Comparison of ENCODE assay signal across 1 cellular context in the genomic region with DNA sequence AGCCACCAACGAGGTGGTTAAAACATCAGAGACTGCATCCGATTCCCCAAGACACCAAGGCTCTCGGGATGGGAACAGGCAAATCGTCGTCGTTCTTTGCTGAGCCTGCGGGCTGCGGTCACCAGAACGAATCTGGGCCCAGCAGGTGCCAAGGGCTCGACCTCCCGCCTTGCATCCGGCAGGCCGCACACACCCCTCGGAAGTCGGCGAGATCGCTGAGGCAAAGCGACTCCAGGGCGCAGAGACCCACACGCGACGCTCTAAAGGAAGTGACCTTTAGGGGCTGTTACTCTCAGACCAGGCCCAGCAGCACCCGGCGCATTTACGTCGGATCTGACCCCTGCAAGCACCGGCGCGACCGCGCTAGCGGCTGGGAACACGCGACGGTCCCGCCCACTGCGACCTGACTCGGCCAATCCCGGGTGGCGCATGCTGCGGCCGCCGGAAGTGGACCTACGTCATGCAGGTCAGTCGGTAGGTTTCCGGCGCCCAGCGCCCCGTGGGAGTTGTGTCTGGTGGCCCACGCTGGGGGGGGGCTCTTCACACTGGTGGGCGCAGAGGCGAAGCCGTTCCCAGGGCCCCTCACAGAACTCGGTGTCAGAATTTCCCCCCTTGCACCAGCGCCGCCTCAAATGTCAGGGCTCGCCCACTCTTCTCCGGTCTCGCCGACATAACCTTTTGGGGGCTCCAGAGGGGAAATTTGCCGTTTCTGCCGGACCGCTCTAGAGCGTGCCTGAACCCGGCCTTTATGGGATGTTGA.
TF ChIP-seq lines count a peak whose summit lies in the region.

No MANE protein-coding gene starts in this region.

TF ChIP-seq in HepG2, 621 proteins besides CTCF, POLR2A, EP300 and RAD21 (continued from another document and continues in another):
- TF ChIP-seq, protein P1, sequence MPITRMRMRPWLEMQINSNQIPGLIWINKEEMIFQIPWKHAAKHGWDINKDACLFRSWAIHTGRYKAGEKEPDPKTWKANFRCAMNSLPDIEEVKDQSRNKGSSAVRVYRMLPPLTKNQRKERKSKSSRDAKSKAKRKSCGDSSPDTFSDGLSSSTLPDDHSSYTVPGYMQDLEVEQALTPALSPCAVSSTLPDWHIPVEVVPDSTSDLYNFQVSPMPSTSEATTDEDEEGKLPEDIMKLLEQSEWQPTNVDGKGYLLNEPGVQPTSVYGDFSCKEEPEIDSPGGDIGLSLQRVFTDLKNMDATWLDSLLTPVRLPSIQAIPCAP (CRISPR knock-in tag; IDR thresholded peaks at IDR 0.05; ENCODE audit: low read depth) = no peak
- TF ChIP-seq, protein P2, sequence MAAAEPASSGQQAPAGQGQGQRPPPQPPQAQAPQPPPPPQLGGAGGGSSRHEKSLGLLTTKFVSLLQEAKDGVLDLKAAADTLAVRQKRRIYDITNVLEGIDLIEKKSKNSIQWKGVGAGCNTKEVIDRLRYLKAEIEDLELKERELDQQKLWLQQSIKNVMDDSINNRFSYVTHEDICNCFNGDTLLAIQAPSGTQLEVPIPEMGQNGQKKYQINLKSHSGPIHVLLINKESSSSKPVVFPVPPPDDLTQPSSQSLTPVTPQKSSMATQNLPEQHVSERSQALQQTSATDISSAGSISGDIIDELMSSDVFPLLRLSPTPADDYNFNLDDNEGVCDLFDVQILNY (CRISPR knock-in tag; conservative IDR thresholded peaks at IDR 0.05) = no peak
- TF ChIP-seq ZNF775 (CRISPR knock-in tag; IDR thresholded peaks at IDR 0.05; ENCODE audit: borderline replicate concordance) (no peak), ZNF564 (CRISPR knock-in tag; IDR thresholded peaks at IDR 0.05) (peak; percentile 65; the same call in 1 of the 2 replicates), TEAD3 (CRISPR knock-in tag; optimal IDR thresholded peaks at IDR 0.05; ENCODE audit: borderline replicate concordance) (no peak), MIXL1 (CRISPR knock-in tag; IDR thresholded peaks at IDR 0.05) (no peak), ZNF431 (CRISPR knock-in tag; IDR thresholded peaks at IDR 0.05; ENCODE audit: borderline replicate concordance, low read depth) (no peak), ZNF451 (CRISPR knock-in tag; IDR thresholded peaks at IDR 0.05) (no peak), ZNF605 (CRISPR knock-in tag; IDR thresholded peaks at IDR 0.05) (no peak), NR2C2 (CRISPR knock-in tag; IDR thresholded peaks at IDR 0.05; ENCODE audit: borderline replicate concordance) (peak; percentile 98), EED (CRISPR knock-in tag; IDR thresholded peaks at IDR 0.05) (no peak), PITX1 (CRISPR knock-in tag; IDR thresholded peaks at IDR 0.05) (no peak), ZNF20 (CRISPR knock-in tag; IDR thresholded peaks at IDR 0.05) (no peak), ZNF24 (IDR thresholded peaks at IDR 0.05) (no peak), TBX3 (IDR thresholded peaks at IDR 0.05; ENCODE audit: borderline replicate concordance) (no peak), ZNF619 (CRISPR knock-in tag; IDR thresholded peaks at IDR 0.05) (no peak), ZNF761 (CRISPR knock-in tag; conservative IDR thresholded peaks at IDR 0.05) (no peak), ZEB1 (IDR thresholded peaks at IDR 0.05; ENCODE audit: insufficient replicate concordance, low read depth) (no peak), ZNF230 (CRISPR knock-in tag; IDR thresholded peaks at IDR 0.05) (no peak), ZNF484 (CRISPR knock-in tag; IDR thresholded peaks at IDR 0.05; ENCODE audit: borderline replicate concordance, low read depth) (no peak), ZNF335 (CRISPR knock-in tag; IDR thresholded peaks at IDR 0.05) (no peak), HOXA7 (CRISPR knock-in tag; IDR thresholded peaks at IDR 0.05) (no peak), MIER3 (CRISPR knock-in tag; IDR thresholded peaks at IDR 0.05; ENCODE audit: borderline replicate concordance) (peak; percentile 43; the same call in 1 of the 2 replicates)
- TF ChIP-seq, protein P3, sequence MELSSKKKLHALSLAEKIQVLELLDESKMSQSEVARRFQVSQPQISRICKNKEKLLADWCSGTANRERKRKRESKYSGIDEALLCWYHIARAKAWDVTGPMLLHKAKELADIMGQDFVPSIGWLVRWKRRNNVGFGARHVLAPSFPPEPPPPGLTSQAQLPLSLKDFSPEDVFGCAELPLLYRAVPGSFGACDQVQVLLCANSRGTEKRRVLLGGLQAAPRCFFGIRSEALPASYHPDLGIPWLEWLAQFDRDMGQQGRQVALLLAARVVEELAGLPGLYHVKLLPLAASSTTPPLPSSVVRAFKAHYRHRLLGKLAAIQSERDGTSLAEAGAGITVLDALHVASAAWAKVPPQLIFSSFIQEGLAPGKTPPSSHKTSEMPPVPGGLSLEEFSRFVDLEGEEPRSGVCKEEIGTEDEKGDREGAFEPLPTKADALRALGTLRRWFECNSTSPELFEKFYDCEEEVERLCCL (CRISPR knock-in tag; IDR thresholded peaks at IDR 0.05; ENCODE audit: borderline replicate concordance) = no peak
- TF ChIP-seq, protein P4, sequence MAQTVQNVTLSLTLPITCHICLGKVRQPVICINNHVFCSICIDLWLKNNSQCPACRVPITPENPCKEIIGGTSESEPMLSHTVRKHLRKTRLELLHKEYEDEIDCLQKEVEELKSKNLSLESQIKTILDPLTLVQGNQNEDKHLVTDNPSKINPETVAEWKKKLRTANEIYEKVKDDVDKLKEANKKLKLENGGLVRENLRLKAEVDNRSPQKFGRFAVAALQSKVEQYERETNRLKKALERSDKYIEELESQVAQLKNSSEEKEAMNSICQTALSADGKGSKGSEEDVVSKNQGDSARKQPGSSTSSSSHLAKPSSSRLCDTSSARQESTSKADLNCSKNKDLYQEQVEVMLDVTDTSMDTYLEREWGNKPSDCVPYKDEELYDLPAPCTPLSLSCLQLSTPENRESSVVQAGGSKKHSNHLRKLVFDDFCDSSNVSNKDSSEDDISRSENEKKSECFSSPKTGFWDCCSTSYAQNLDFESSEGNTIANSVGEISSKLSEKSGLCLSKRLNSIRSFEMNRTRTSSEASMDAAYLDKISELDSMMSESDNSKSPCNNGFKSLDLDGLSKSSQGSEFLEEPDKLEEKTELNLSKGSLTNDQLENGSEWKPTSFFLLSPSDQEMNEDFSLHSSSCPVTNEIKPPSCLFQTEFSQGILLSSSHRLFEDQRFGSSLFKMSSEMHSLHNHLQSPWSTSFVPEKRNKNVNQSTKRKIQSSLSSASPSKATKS (CRISPR knock-in tag; IDR thresholded peaks at IDR 0.05) = no peak
- TF ChIP-seq, protein P5, sequence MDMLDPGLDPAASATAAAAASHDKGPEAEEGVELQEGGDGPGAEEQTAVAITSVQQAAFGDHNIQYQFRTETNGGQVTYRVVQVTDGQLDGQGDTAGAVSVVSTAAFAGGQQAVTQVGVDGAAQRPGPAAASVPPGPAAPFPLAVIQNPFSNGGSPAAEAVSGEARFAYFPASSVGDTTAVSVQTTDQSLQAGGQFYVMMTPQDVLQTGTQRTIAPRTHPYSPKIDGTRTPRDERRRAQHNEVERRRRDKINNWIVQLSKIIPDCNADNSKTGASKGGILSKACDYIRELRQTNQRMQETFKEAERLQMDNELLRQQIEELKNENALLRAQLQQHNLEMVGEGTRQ (IDR thresholded peaks at IDR 0.05; ENCODE audit: low read depth, low read length) = no peak
- TF ChIP-seq, protein P5 (CRISPR knock-in tag; IDR thresholded peaks at IDR 0.05; ENCODE audit: borderline replicate concordance) = peak; percentile 24; the same call in 1 of the 2 replicates
- TF ChIP-seq, protein P6, sequence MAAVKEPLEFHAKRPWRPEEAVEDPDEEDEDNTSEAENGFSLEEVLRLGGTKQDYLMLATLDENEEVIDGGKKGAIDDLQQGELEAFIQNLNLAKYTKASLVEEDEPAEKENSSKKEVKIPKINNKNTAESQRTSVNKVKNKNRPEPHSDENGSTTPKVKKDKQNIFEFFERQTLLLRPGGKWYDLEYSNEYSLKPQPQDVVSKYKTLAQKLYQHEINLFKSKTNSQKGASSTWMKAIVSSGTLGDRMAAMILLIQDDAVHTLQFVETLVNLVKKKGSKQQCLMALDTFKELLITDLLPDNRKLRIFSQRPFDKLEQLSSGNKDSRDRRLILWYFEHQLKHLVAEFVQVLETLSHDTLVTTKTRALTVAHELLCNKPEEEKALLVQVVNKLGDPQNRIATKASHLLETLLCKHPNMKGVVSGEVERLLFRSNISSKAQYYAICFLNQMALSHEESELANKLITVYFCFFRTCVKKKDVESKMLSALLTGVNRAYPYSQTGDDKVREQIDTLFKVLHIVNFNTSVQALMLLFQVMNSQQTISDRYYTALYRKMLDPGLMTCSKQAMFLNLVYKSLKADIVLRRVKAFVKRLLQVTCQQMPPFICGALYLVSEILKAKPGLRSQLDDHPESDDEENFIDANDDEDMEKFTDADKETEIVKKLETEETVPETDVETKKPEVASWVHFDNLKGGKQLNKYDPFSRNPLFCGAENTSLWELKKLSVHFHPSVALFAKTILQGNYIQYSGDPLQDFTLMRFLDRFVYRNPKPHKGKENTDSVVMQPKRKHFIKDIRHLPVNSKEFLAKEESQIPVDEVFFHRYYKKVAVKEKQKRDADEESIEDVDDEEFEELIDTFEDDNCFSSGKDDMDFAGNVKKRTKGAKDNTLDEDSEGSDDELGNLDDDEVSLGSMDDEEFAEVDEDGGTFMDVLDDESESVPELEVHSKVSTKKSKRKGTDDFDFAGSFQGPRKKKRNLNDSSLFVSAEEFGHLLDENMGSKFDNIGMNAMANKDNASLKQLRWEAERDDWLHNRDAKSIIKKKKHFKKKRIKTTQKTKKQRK (IDR thresholded peaks at IDR 0.05; ENCODE audit: low read length) = no peak
- TF ChIP-seq, protein P7, sequence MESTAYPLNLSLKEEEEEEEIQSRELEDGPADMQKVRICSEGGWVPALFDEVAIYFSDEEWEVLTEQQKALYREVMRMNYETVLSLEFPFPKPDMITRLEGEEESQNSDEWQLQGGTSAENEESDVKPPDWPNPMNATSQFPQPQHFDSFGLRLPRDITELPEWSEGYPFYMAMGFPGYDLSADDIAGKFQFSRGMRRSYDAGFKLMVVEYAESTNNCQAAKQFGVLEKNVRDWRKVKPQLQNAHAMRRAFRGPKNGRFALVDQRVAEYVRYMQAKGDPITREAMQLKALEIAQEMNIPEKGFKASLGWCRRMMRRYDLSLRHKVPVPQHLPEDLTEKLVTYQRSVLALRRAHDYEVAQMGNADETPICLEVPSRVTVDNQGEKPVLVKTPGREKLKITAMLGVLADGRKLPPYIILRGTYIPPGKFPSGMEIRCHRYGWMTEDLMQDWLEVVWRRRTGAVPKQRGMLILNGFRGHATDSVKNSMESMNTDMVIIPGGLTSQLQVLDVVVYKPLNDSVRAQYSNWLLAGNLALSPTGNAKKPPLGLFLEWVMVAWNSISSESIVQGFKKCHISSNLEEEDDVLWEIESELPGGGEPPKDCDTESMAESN (CRISPR knock-in tag; conservative IDR thresholded peaks at IDR 0.05) = peak; percentile 76
- TF ChIP-seq, protein P8, sequence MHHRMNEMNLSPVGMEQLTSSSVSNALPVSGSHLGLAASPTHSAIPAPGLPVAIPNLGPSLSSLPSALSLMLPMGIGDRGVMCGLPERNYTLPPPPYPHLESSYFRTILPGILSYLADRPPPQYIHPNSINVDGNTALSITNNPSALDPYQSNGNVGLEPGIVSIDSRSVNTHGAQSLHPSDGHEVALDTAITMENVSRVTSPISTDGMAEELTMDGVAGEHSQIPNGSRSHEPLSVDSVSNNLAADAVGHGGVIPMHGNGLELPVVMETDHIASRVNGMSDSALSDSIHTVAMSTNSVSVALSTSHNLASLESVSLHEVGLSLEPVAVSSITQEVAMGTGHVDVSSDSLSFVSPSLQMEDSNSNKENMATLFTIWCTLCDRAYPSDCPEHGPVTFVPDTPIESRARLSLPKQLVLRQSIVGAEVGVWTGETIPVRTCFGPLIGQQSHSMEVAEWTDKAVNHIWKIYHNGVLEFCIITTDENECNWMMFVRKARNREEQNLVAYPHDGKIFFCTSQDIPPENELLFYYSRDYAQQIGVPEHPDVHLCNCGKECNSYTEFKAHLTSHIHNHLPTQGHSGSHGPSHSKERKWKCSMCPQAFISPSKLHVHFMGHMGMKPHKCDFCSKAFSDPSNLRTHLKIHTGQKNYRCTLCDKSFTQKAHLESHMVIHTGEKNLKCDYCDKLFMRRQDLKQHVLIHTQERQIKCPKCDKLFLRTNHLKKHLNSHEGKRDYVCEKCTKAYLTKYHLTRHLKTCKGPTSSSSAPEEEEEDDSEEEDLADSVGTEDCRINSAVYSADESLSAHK (CRISPR knock-in tag; IDR thresholded peaks at IDR 0.05; ENCODE audit: borderline replicate concordance) = no peak
- TF ChIP-seq, protein P9, sequence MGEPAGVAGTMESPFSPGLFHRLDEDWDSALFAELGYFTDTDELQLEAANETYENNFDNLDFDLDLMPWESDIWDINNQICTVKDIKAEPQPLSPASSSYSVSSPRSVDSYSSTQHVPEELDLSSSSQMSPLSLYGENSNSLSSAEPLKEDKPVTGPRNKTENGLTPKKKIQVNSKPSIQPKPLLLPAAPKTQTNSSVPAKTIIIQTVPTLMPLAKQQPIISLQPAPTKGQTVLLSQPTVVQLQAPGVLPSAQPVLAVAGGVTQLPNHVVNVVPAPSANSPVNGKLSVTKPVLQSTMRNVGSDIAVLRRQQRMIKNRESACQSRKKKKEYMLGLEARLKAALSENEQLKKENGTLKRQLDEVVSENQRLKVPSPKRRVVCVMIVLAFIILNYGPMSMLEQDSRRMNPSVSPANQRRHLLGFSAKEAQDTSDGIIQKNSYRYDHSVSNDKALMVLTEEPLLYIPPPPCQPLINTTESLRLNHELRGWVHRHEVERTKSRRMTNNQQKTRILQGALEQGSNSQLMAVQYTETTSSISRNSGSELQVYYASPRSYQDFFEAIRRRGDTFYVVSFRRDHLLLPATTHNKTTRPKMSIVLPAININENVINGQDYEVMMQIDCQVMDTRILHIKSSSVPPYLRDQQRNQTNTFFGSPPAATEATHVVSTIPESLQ (CRISPR knock-in tag; conservative IDR thresholded peaks at IDR 0.05) = no peak
- TF ChIP-seq, protein P10, sequence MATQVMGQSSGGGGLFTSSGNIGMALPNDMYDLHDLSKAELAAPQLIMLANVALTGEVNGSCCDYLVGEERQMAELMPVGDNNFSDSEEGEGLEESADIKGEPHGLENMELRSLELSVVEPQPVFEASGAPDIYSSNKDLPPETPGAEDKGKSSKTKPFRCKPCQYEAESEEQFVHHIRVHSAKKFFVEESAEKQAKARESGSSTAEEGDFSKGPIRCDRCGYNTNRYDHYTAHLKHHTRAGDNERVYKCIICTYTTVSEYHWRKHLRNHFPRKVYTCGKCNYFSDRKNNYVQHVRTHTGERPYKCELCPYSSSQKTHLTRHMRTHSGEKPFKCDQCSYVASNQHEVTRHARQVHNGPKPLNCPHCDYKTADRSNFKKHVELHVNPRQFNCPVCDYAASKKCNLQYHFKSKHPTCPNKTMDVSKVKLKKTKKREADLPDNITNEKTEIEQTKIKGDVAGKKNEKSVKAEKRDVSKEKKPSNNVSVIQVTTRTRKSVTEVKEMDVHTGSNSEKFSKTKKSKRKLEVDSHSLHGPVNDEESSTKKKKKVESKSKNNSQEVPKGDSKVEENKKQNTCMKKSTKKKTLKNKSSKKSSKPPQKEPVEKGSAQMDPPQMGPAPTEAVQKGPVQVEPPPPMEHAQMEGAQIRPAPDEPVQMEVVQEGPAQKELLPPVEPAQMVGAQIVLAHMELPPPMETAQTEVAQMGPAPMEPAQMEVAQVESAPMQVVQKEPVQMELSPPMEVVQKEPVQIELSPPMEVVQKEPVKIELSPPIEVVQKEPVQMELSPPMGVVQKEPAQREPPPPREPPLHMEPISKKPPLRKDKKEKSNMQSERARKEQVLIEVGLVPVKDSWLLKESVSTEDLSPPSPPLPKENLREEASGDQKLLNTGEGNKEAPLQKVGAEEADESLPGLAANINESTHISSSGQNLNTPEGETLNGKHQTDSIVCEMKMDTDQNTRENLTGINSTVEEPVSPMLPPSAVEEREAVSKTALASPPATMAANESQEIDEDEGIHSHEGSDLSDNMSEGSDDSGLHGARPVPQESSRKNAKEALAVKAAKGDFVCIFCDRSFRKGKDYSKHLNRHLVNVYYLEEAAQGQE (IDR thresholded peaks at IDR 0.05; ENCODE audit: borderline replicate concordance in 1 of 2, low read depth in 1 of 2, low read length in 2 of 2) = no peak
